In genomic region chr15:74135041-74135565, GRCh38 we compare ENCODE assay signal across 12 cellular contexts. TPM values are rescaled to one million over a fixed set of nuclear protein-coding genes. Genes with fewer than 3 reads are reported as not detected.
DNase-seq lines count a peak whose midpoint lies in the region; ATAC-seq and TF ChIP-seq lines count a peak whose summit lies in the region.
"Had no signal": no experiment of that assay in that cellular context is flagged by ENCODE, and none has a peak within 500 bp of the region (broad histone marks: within the 10 kb centered on the region; RNA-seq: fewer than 3 reads in every experiment).

No MANE protein-coding gene starts in this region.

- H3K27ac Mint-ChIP-seq in activated CD4-positive, alpha-beta T cell treated with anti-CD3 and anti-CD28 coated beads, Interleukin-2, amount 10 ng/mL, durations not matched to agents 24 days and 14 days, result no peak overlapping the region
- peak overlapping the region; percentile 11 for H3K27ac Mint-ChIP-seq in chondrocyte (ENCODE audit: unreplicated experiment)

- H3K79me1 ChIP-seq in neuronal stem cell (ENCODE audit: low read depth, low read length), result peaks cover 6% of the 10 kb centered on the region

- H2BK5ac ChIP-seq in neuronal stem cell (ENCODE audit: low read length), result no peak overlapping the region

- H3K4me2 ChIP-seq in neuronal stem cell (ENCODE audit: insufficient read depth, low read length, poor library complexity, severe bottlenecking), result no peak overlapping the region

- H3K4me1 Mint-ChIP-seq in activated CD4-positive, alpha-beta T cell treated with anti-CD3 and anti-CD28 coated beads, Interleukin-2, amount 10 ng/mL, durations not matched to agents 24 days and 14 days, result peaks cover 18% of the 10 kb centered on the region
- H3K4me1 Mint-ChIP-seq in chondrocyte (ENCODE audit: low read depth), result peaks cover 38% of the 10 kb centered on the region

- H3K23ac ChIP-seq in neuronal stem cell (ENCODE audit: low read depth, low read length, poor library complexity), result no peak overlapping the region

- TF ChIP-seq CTCF in chondrocyte (IDR thresholded peaks at IDR 0.05), result no peak

- peak overlapping the region; percentile 93 for H3K18ac ChIP-seq in neuronal stem cell (ENCODE audit: low read length)

- H3K27me3 ChIP-seq in HUES6 (ENCODE audit: control insufficient read depth, insufficient read depth, low read length), result peaks cover 87% of the 10 kb centered on the region
- H3K27me3 ChIP-seq in neuronal stem cell (ENCODE audit: control insufficient read depth in 3 of 3, insufficient read depth in 3 of 3, low read depth in 1 of 3, low read length in 3 of 3), result peaks cover 44 to 67% (median 54%) of the 10 kb centered on the region in 3 experiments

- H2BK12ac ChIP-seq in neuronal stem cell (ENCODE audit: low read length), result no peak overlapping the region

- no peaks in the 10 kb centered on the region for H3K36me3 ChIP-seq in HUES6 (ENCODE audit: control insufficient read depth, insufficient read depth, low read length)
- H3K36me3 ChIP-seq in neuronal stem cell (replicated peaks in 1 of 2; ENCODE audit: control insufficient read depth in 2 of 2, insufficient read depth in 2 of 2, low read length in 2 of 2), result no peaks in the 10 kb centered on the region
- H3K36me3 ChIP-seq: breast epithelium, gastroesophageal sphincter had no signal

- ATAC-seq in HG02973 (IDR thresholded peaks at IDR 0.05; ENCODE audit: unreplicated experiment), result no peak

- H4K8ac ChIP-seq in neuronal stem cell (ENCODE audit: low read depth, low read length), result no peak overlapping the region

- no peak overlapping the region for H2BK120ac ChIP-seq in neuronal stem cell (ENCODE audit: low read depth, low read length)

- H3K4me1 ChIP-seq in HUES6 (ENCODE audit: control insufficient read depth, insufficient read depth, low read length) (peaks cover 55% of the 10 kb centered on the region), neuronal stem cell (ENCODE audit: control insufficient read depth in 2 of 2, insufficient read depth in 1 of 2, low read depth in 1 of 2, low read length in 2 of 2) (peaks cover 27 to 30% of the 10 kb centered on the region in 2 donors)

- peaks cover 86% of the 10 kb centered on the region for H3K27me3 Mint-ChIP-seq in activated CD4-positive, alpha-beta T cell treated with anti-CD3 and anti-CD28 coated beads, Interleukin-2, amount 10 ng/mL, durations not matched to agents 24 days and 14 days
- H3K27me3 Mint-ChIP-seq in chondrocyte (ENCODE audit: low read depth), result peaks cover 24% of the 10 kb centered on the region

- no peak overlapping the region for H3K27ac ChIP-seq in HUES6 (ENCODE audit: low read depth, low read length)
- no peak overlapping the region for H3K27ac ChIP-seq in neuronal stem cell (replicated peaks; ENCODE audit: low read length)

- no peak overlapping the region for H3K14ac ChIP-seq in neuronal stem cell (ENCODE audit: low read length)

- peak overlapping the region; percentile 77 for H2AK5ac ChIP-seq in neuronal stem cell (ENCODE audit: low read depth, low read length)

- DNase-seq in activated CD4-positive, alpha-beta T cell treated with anti-CD3 and anti-CD28 coated beads, Interleukin-2, amount 10 ng/mL, durations not matched to agents 24 days and 14 days, result no peak
- no peak for DNase-seq in activated CD4-positive, alpha-beta T cell treated with anti-CD3 and anti-CD28 coated beads for 1 hour
- DNase-seq in chondrocyte (ENCODE audit: low spot score), result no peak
- no peak for DNase-seq in neuronal stem cell (ENCODE audit: low spot score)
- no peak for DNase-seq in NCI-H446 (lab: John Stamatoyannopoulos, UW)
- no peak for DNase-seq in NCI-H146 treated with DMSO at 0.1 percent for 48 hours (lab: John Stamatoyannopoulos, UW; ENCODE audit: unreplicated experiment)
- DNase-seq: KG1, NCI-H1436 had no signal

- intact Hi-C loops in activated CD4-positive, alpha-beta T cell treated with anti-CD3 and anti-CD28 coated beads, Interleukin-2, amount 10 ng/mL, durations not matched to agents 24 days and 14 days (cut with micrococcal nuclease), result no loop called here

- peak overlapping the region; percentile 41 for H3K4me3 ChIP-seq in HUES6 (ENCODE audit: low read depth, low read length)
- H3K4me3 ChIP-seq in neuronal stem cell (ENCODE audit: low read length in 2 of 2), result no peak overlapping the region

- H3K9me3 Mint-ChIP-seq in activated CD4-positive, alpha-beta T cell treated with anti-CD3 and anti-CD28 coated beads, Interleukin-2, amount 10 ng/mL, durations not matched to agents 24 days and 14 days, result peaks cover 4% of the 10 kb centered on the region
- H3K9me3 Mint-ChIP-seq in chondrocyte (ENCODE audit: low read depth), result no peaks in the 10 kb centered on the region

- peaks cover 7% of the 10 kb centered on the region for H3K36me3 Mint-ChIP-seq in activated CD4-positive, alpha-beta T cell treated with anti-CD3 and anti-CD28 coated beads, Interleukin-2, amount 10 ng/mL, durations not matched to agents 24 days and 14 days (ENCODE audit: low read depth)
- peaks cover 2% of the 10 kb centered on the region for H3K36me3 Mint-ChIP-seq in chondrocyte (ENCODE audit: low read depth)

- peak overlapping the region; percentile 9 for H3K4me3 Mint-ChIP-seq in activated CD4-positive, alpha-beta T cell treated with anti-CD3 and anti-CD28 coated beads, Interleukin-2, amount 10 ng/mL, durations not matched to agents 24 days and 14 days
- H3K4me3 Mint-ChIP-seq in chondrocyte (ENCODE audit: unreplicated experiment), result peak overlapping the region; percentile 73

- no peak overlapping the region for H4K91ac ChIP-seq in neuronal stem cell (ENCODE audit: low read depth, low read length, poor library complexity)

- WGBS in neuronal stem cell (ENCODE audit: extremely low coverage in 2 of 2, insufficient read length in 2 of 2, insufficient replicate concordance in 1 of 2), 2 donors, result no CpG with 5 or more reads among the region's 27 CpGs

- no peak overlapping the region for H2AFZ ChIP-seq in neuronal stem cell (ENCODE audit: low read length)

- peak overlapping the region; percentile 73 for H2BK15ac ChIP-seq in neuronal stem cell (ENCODE audit: low read length)

- peak overlapping the region; percentile 26 for H3K9ac ChIP-seq in HUES6 (ENCODE audit: low read length)
- H3K9ac ChIP-seq in neuronal stem cell (ENCODE audit: low read depth, low read length, poor library complexity), result no peak overlapping the region

- H3K4ac ChIP-seq in neuronal stem cell (ENCODE audit: low read length), result no peak overlapping the region

- H3K9me3 ChIP-seq in HUES6 (ENCODE audit: control insufficient read depth, insufficient read depth, low read depth, low read length), result peaks cover 6% of the 10 kb centered on the region; the same call in 1 of the 2 replicates
- H3K9me3 ChIP-seq in neuronal stem cell (replicated peaks in 1 of 2; ENCODE audit: control insufficient read depth in 2 of 2, insufficient read depth in 1 of 2, low read depth in 1 of 2, low read length in 2 of 2), result peaks cover 25 to 27% of the 10 kb centered on the region in 2 donors

RNA-seq across cellular contexts. Expression of gene ISLR2, which starts 4.7 kb away (rescaled TPM):
- not detected in 2 replicates for total RNA-seq in activated CD4-positive, alpha-beta T cell treated with anti-CD3 and anti-CD28 coated beads, Interleukin-2, amount 10 ng/mL, durations not matched to agents 24 days and 14 days
- 2.9 to 4.9 TPM (median 3.2 TPM) in 3 replicates for total RNA-seq in chondrocyte
- polyA plus RNA-seq in neuronal stem cell (2013, experiment 1 of 2), result 0.10 TPM
- 0.17 TPM for polyA plus RNA-seq in neuronal stem cell (2013, experiment 2 of 2)

RNA-seq across cellular contexts. Expression of gene ISLR, which starts 38.4 kb away (rescaled TPM):
- not detected in 2 replicates for total RNA-seq in activated CD4-positive, alpha-beta T cell treated with anti-CD3 and anti-CD28 coated beads, Interleukin-2, amount 10 ng/mL, durations not matched to agents 24 days and 14 days
- total RNA-seq in chondrocyte, result 49.6 to 143 TPM (median 53.3 TPM) in 3 replicates
- 0.56 TPM for polyA plus RNA-seq in neuronal stem cell (2013, experiment 1 of 2)
- 0.73 TPM for polyA plus RNA-seq in neuronal stem cell (2013, experiment 2 of 2)

RNA-seq across cellular contexts. Expression of gene GOLGA6A, which starts 52.8 kb away (rescaled TPM):
- not detected in 2 replicates for total RNA-seq in activated CD4-positive, alpha-beta T cell treated with anti-CD3 and anti-CD28 coated beads, Interleukin-2, amount 10 ng/mL, durations not matched to agents 24 days and 14 days
- total RNA-seq in chondrocyte, result 0.12 to 0.46 TPM in 2 of 3 replicates, not detected in the other
- polyA plus RNA-seq in neuronal stem cell (2013, experiment 1 of 2), result 0.15 TPM
- polyA plus RNA-seq in neuronal stem cell (2013, experiment 2 of 2), result 0.10 TPM

Comparison
In these comparisons a context has a peak if more than half of its experiments do, and no peak if none do; other contexts are left out.
1. RNA of gene ISLR, which starts 38.4 kb away (total RNA-seq): 49.6 to 143 TPM in chondrocyte; not detected in activated CD4-positive, alpha-beta T cell treated with anti-CD3 and anti-CD28 coated beads, Interleukin-2, amount 10 ng/mL, durations not matched to agents 24 days and 14 days; every median in the first group is over 10 times any median in the second.